ENCODE assay signal across 24 cellular contexts in genomic region chr6:3865463-3865862, GRCh38. TPM values are rescaled to one million over a fixed set of nuclear protein-coding genes. Genes with fewer than 3 reads are reported as not detected.
DNase-seq lines count a peak whose midpoint lies in the region; ATAC-seq and TF ChIP-seq lines count a peak whose summit lies in the region.
"Had no signal": no experiment of that assay in that cellular context is flagged by ENCODE, and none has a peak within 500 bp of the region (broad histone marks: within the 10 kb centered on the region; RNA-seq: fewer than 3 reads in every experiment).

No MANE protein-coding gene starts in this region.

- no peaks in the 10 kb centered on the region for H3K79me2 ChIP-seq in GM23338 (replicated peaks; ENCODE audit: insufficient read depth)

- H4K20me1 ChIP-seq in GM23338 (replicated peaks; ENCODE audit: insufficient read depth), result no peaks in the 10 kb centered on the region
- H4K20me1 ChIP-seq: BLaER1 had no signal

- peaks cover 2% of the 10 kb centered on the region for H3K27me3 Mint-ChIP-seq in GM23338 (ENCODE audit: insufficient read depth, low read depth, poor library complexity)

- H3K23ac ChIP-seq in neuronal stem cell (ENCODE audit: low read depth, low read length, poor library complexity), result peak overlapping the region; percentile 34

- no peak overlapping the region for H3K27ac Mint-ChIP-seq in GM23338
- H3K27ac Mint-ChIP-seq: CD14-positive monocyte; CD8-positive, alpha-beta memory T cell had no signal

- H2AFZ ChIP-seq in GM23338 (no peak overlapping the region), neuronal stem cell (ENCODE audit: low read length) (no peak overlapping the region)

- H3K4ac ChIP-seq in neuronal stem cell (ENCODE audit: low read length), result no peak overlapping the region

- TF ChIP-seq CTCF in GM23338 (conservative IDR thresholded peaks at IDR 0.05; ENCODE audit: low read depth in 2 of 2) (no peak), colonic mucosa (IDR thresholded peaks at IDR 0.05) (no peak)

- no peak overlapping the region for H3K14ac ChIP-seq in neuronal stem cell (ENCODE audit: low read length)

- no peak overlapping the region for H3K9ac ChIP-seq in colonic mucosa (ENCODE audit: low read depth in 2 of 2, low read length in 2 of 2)
- H3K9ac ChIP-seq in neuronal stem cell (ENCODE audit: low read depth, low read length, poor library complexity), result no peak overlapping the region
- H3K9ac ChIP-seq: BLaER1 had no signal

- no peak overlapping the region for H4K8ac ChIP-seq in neuronal stem cell (ENCODE audit: low read depth, low read length)

- H3K9me3 ChIP-seq in colonic mucosa (no peaks in the 10 kb centered on the region), neuronal stem cell (replicated peaks in 1 of 2; ENCODE audit: control insufficient read depth in 2 of 2, insufficient read depth in 1 of 2, low read depth in 1 of 2, low read length in 2 of 2) (peaks cover 0 to under 1% of the 10 kb centered on the region in 2 donors)
- H3K9me3 ChIP-seq: BE2C, BLaER1 had no signal

- WGBS in neuronal stem cell (ENCODE audit: extremely low coverage in 2 of 2, insufficient read length in 2 of 2, insufficient replicate concordance in 1 of 2), 2 donors, result no CpG with 5 or more reads among the region's 3 CpGs

- H3K9me2 ChIP-seq in GM23338 (ENCODE audit: insufficient read depth), result no peaks in the 10 kb centered on the region

- no peaks in the 10 kb centered on the region for H3K36me3 Mint-ChIP-seq in GM23338 (ENCODE audit: low read depth)
- H3K36me3 Mint-ChIP-seq: CD14-positive monocyte; CD4-positive, CD25-positive, alpha-beta regulatory T cell had no signal

- H2BK15ac ChIP-seq in neuronal stem cell (ENCODE audit: low read length), result no peak overlapping the region

- H3K4me1 ChIP-seq in GM23338 (ENCODE audit: insufficient read depth) (0 out of 2 replicates have a peak, but pooled peaks cover 8% of the 10 kb centered on the region), colonic mucosa (peaks cover 5% of the 10 kb centered on the region), neuronal stem cell (ENCODE audit: control insufficient read depth in 2 of 2, insufficient read depth in 1 of 2, low read depth in 1 of 2, low read length in 2 of 2) (peaks cover 0 to 3% of the 10 kb centered on the region in 2 donors)
- H3K4me1 ChIP-seq: BE2C, BLaER1 had no signal

- no peak overlapping the region for H3K4me3 ChIP-seq in GM23338
- no peak overlapping the region for H3K4me3 ChIP-seq in colonic mucosa
- no peak overlapping the region for H3K4me3 ChIP-seq in neuronal stem cell (ENCODE audit: low read length in 2 of 2)
- H3K4me3 ChIP-seq: BLaER1, GM12878 had no signal

- H3K4me3 Mint-ChIP-seq in GM23338, result no peak overlapping the region
- H3K4me3 Mint-ChIP-seq: CD14-positive monocyte; CD4-positive, alpha-beta memory T cell; CD4-positive, CD25-positive, alpha-beta regulatory T cell; CD8-positive, alpha-beta memory T cell had no signal

- H2BK12ac ChIP-seq in neuronal stem cell (ENCODE audit: low read length), result no peak overlapping the region

- DNase-seq in GM23338 (ENCODE audit: low spot score), result no peak
- peak; percentile 9 for DNase-seq in colonic mucosa
- DNase-seq in neuronal stem cell (ENCODE audit: low spot score), result no peak
- no peak for DNase-seq in RKO (ENCODE audit: low spot score)
- DNase-seq: 8988T; ACHN; BE2C; C1 segment of cervical spinal cord; CD4-positive, alpha-beta memory T cell; CD4-positive, CD25-positive, alpha-beta regulatory T cell; CD8-positive, alpha-beta memory T cell; COR-L47; DMS 273 treated with DMSO at 0.1 percent for 48 hours; DMS153; DMS53; DMS79; DND-41; EL; GDM1 had no signal

- no peaks in the 10 kb centered on the region for H3K79me1 ChIP-seq in neuronal stem cell (ENCODE audit: low read depth, low read length)

- H3K4me1 Mint-ChIP-seq in GM23338, result peaks cover 14% of the 10 kb centered on the region
- H3K4me1 Mint-ChIP-seq: CD14-positive monocyte had no signal

- ATAC-seq in GM23338 (no peak), GM21737 (IDR thresholded peaks at IDR 0.05; ENCODE audit: unreplicated experiment) (no peak)
- ATAC-seq: GM12878 had no signal

- no peak overlapping the region for H3K18ac ChIP-seq in neuronal stem cell (ENCODE audit: low read length)

- intact Hi-C loops in colonic mucosa (cut with DNase I), result no loop called here

- H4K91ac ChIP-seq in neuronal stem cell (ENCODE audit: low read depth, low read length, poor library complexity), result no peak overlapping the region

- no peak overlapping the region for H2BK120ac ChIP-seq in neuronal stem cell (ENCODE audit: low read depth, low read length)

- no peaks in the 10 kb centered on the region for H3F3A ChIP-seq in GM23338 (replicated peaks; ENCODE audit: low read depth)

- H3K27me3 ChIP-seq in GM23338 (ENCODE audit: insufficient read depth) (no peaks in the 10 kb centered on the region), colonic mucosa (no peaks in the 10 kb centered on the region), neuronal stem cell (ENCODE audit: control insufficient read depth in 3 of 3, insufficient read depth in 3 of 3, low read depth in 1 of 3, low read length in 3 of 3) (no peaks in the 10 kb centered on the region)
- H3K27me3 ChIP-seq: BE2C, BLaER1 had no signal

- H3K9me3 Mint-ChIP-seq in GM23338, result no peaks in the 10 kb centered on the region; the same call in 2 of the 3 replicates

- H3K27ac ChIP-seq in GM23338 (ENCODE audit: low read depth), result no peak overlapping the region
- no peak overlapping the region for H3K27ac ChIP-seq in colonic mucosa
- H3K27ac ChIP-seq in neuronal stem cell (replicated peaks; ENCODE audit: low read length), result no peak overlapping the region
- H3K27ac ChIP-seq: BLaER1 had no signal

- H3K4me2 ChIP-seq in GM23338 (no peak overlapping the region), neuronal stem cell (ENCODE audit: insufficient read depth, low read length, poor library complexity, severe bottlenecking) (no peak overlapping the region)
- H3K4me2 ChIP-seq: BLaER1 had no signal

- no peaks in the 10 kb centered on the region for H3K36me3 ChIP-seq in GM23338 (ENCODE audit: insufficient read depth)
- H3K36me3 ChIP-seq in colonic mucosa, result no peaks in the 10 kb centered on the region
- H3K36me3 ChIP-seq in neuronal stem cell (replicated peaks in 1 of 2; ENCODE audit: control insufficient read depth in 2 of 2, insufficient read depth in 2 of 2, low read length in 2 of 2), result no peaks in the 10 kb centered on the region
- H3K36me3 ChIP-seq: BE2C, BLaER1 had no signal

- no peak overlapping the region for H2BK5ac ChIP-seq in neuronal stem cell (ENCODE audit: low read length)

- H2AK5ac ChIP-seq in neuronal stem cell (ENCODE audit: low read depth, low read length), result no peak overlapping the region

RNA-seq across cellular contexts. Expression of gene FAM50B, which starts 16.3 kb away (rescaled TPM):
- 4.3 and 4.4 TPM in 2 replicates for total RNA-seq in GM23338 (2014; rRNA removed; shearing (Covaris generic))
- polyA plus RNA-seq in GM23338 (2016; fragmentation: Nextera tagmentation; extraction: Ambion mirVana), result 3.3 and 4.8 TPM in 2 replicates
- total RNA-seq in colonic mucosa, result 1 to 10 TPM; 3.2 to 3.9 TPM
- 2.6 TPM for polyA plus RNA-seq in neuronal stem cell (2013, experiment 1 of 2)
- polyA plus RNA-seq in neuronal stem cell (2013, experiment 2 of 2), result 2.1 TPM
- total RNA-seq: G401 had no signal
